13 cellular contexts compared by ENCODE assay signal in the genomic region with DNA sequence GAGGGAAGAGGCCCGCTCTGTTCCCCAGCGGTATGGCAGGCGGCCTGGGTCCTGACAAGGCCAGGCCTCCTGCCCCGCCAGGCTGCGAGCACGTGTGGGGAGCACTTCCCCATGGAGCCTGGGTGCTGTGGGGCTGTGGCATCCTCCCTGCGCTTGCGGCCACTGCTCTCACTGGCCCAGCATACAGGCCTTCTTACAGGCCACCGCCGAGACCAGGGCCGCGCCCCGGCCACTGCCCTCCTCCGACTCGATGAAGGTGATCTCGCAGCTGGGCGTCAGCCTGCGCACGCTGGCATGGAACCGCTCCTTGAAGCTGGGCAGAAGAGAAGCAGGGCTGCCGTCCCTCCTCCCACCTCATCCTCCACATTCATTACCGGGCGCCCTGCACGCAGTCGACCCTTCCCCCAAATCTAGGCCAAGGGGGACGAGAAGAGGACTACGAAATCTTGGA. TPM values are rescaled to one million over a fixed set of nuclear protein-coding genes. Genes with fewer than 3 reads are reported as not detected.
DNase-seq lines count a peak whose midpoint lies in the region; ATAC-seq and TF ChIP-seq lines count a peak whose summit lies in the region.
"Had no signal": no experiment of that assay in that cellular context is flagged by ENCODE, and none has a peak within 500 bp of the region (broad histone marks: within the 10 kb centered on the region; RNA-seq: fewer than 3 reads in every experiment).

No MANE protein-coding gene starts in this region.

- peak overlapping the region; percentile 69 for H3K4me3 Mint-ChIP-seq in activated CD8-positive, alpha-beta T cell treated with anti-CD3 and anti-CD28 coated beads for 36 hours
- no peak overlapping the region for H3K4me3 Mint-ChIP-seq in activated CD8-positive, alpha-beta T cell treated with anti-CD3 and anti-CD28 coated beads, Interleukin-2, amount 10 ng/mL, durations not matched to agents 7 days and 5 days
- peak overlapping the region; percentile 65 for H3K4me3 Mint-ChIP-seq in activated T-helper 17 cell treated with anti-CD3 and anti-CD28 coated beads, Interleukin-2, amount 50 U/mL, for 72 hours
- H3K4me3 Mint-ChIP-seq in stimulated activated memory B cell treated with anti-CD40 and anti-IgM and Interleukin-4, amounts not matched to agents 10 μg/mL and 1 μg/mL and 100 μg/mL, for 72 hours, result peak overlapping the region; percentile 72

- CTCF ChIA-PET in activated CD8-positive, alpha-beta T cell treated with anti-CD3 and anti-CD28 coated beads for 36 hours (lab: Charles Lee), result no interaction called here
- CTCF ChIA-PET in activated CD8-positive, alpha-beta T cell treated with anti-CD3 and anti-CD28 coated beads, Interleukin-2, amount 10 ng/mL, durations not matched to agents 7 days and 5 days (lab: Charles Lee), result no interaction called here

- TF ChIP-seq CTCF in activated CD8-positive, alpha-beta T cell treated with anti-CD3 and anti-CD28 coated beads for 36 hours (IDR thresholded peaks at IDR 0.05), result no peak

- H3K36me3 Mint-ChIP-seq in activated CD8-positive, alpha-beta T cell treated with anti-CD3 and anti-CD28 coated beads for 36 hours (ENCODE audit: low read depth), result no peaks in the 10 kb centered on the region
- no peaks in the 10 kb centered on the region for H3K36me3 Mint-ChIP-seq in activated CD8-positive, alpha-beta T cell treated with anti-CD3 and anti-CD28 coated beads, Interleukin-2, amount 10 ng/mL, durations not matched to agents 7 days and 5 days (ENCODE audit: low read depth)
- no peaks in the 10 kb centered on the region for H3K36me3 Mint-ChIP-seq in activated T-helper 17 cell treated with anti-CD3 and anti-CD28 coated beads, Interleukin-2, amount 50 U/mL, for 72 hours (ENCODE audit: low read depth)
- no peaks in the 10 kb centered on the region for H3K36me3 Mint-ChIP-seq in stimulated activated memory B cell treated with anti-CD40 and anti-IgM and Interleukin-4, amounts not matched to agents 10 μg/mL and 1 μg/mL and 100 μg/mL, for 72 hours

- peaks cover 10% of the 10 kb centered on the region for H3K4me1 Mint-ChIP-seq in activated CD8-positive, alpha-beta T cell treated with anti-CD3 and anti-CD28 coated beads for 36 hours (ENCODE audit: low read depth)
- H3K4me1 Mint-ChIP-seq in activated CD8-positive, alpha-beta T cell treated with anti-CD3 and anti-CD28 coated beads, Interleukin-2, amount 10 ng/mL, durations not matched to agents 7 days and 5 days (ENCODE audit: low read depth), result peaks cover 11% of the 10 kb centered on the region
- H3K4me1 Mint-ChIP-seq in activated T-helper 17 cell treated with anti-CD3 and anti-CD28 coated beads, Interleukin-2, amount 50 U/mL, for 72 hours, result no peaks in the 10 kb centered on the region
- H3K4me1 Mint-ChIP-seq in stimulated activated memory B cell treated with anti-CD40 and anti-IgM and Interleukin-4, amounts not matched to agents 10 μg/mL and 1 μg/mL and 100 μg/mL, for 72 hours, result peaks cover 16% of the 10 kb centered on the region

- H3K27ac Mint-ChIP-seq in activated CD8-positive, alpha-beta T cell treated with anti-CD3 and anti-CD28 coated beads for 36 hours, result no peak overlapping the region
- H3K27ac Mint-ChIP-seq in activated CD8-positive, alpha-beta T cell treated with anti-CD3 and anti-CD28 coated beads, Interleukin-2, amount 10 ng/mL, durations not matched to agents 7 days and 5 days, result no peak overlapping the region
- peak overlapping the region; percentile 33 for H3K27ac Mint-ChIP-seq in activated T-helper 17 cell treated with anti-CD3 and anti-CD28 coated beads, Interleukin-2, amount 50 U/mL, for 72 hours
- no peak overlapping the region for H3K27ac Mint-ChIP-seq in stimulated activated memory B cell treated with anti-CD40 and anti-IgM and Interleukin-4, amounts not matched to agents 10 μg/mL and 1 μg/mL and 100 μg/mL, for 72 hours

- ATAC-seq in activated CD8-positive, alpha-beta T cell treated with anti-CD3 and anti-CD28 coated beads for 36 hours, result no peak
- ATAC-seq in activated CD8-positive, alpha-beta T cell treated with anti-CD3 and anti-CD28 coated beads, Interleukin-2, amount 10 ng/mL, durations not matched to agents 7 days and 5 days, result no peak
- ATAC-seq in activated T-helper 17 cell treated with anti-CD3 and anti-CD28 coated beads, Interleukin-2, amount 50 U/mL, for 72 hours (replicated peaks), result no peak
- no peak for ATAC-seq in stimulated activated memory B cell treated with anti-CD40 and anti-IgM and Interleukin-4, amounts not matched to agents 10 μg/mL and 1 μg/mL and 100 μg/mL, for 72 hours

- DNase-seq in activated CD8-positive, alpha-beta T cell treated with anti-CD3 and anti-CD28 coated beads for 36 hours, result no peak
- no peak for DNase-seq in activated CD8-positive, alpha-beta T cell treated with anti-CD3 and anti-CD28 coated beads, Interleukin-2, amount 10 ng/mL, durations not matched to agents 7 days and 5 days
- DNase-seq in islet precursor cell, result peak; percentile 38
- DNase-seq in NCI-H1092 (lab: John Stamatoyannopoulos, UW), result no peak
- no peak for DNase-seq in activated CD8-positive, alpha-beta memory T cell treated with anti-CD3 and anti-CD28 coated beads for 24 hours
- no peak for DNase-seq in NOMO-1 treated with DMSO at 0.1 percent for 48 hours (lab: John Stamatoyannopoulos, UW; ENCODE audit: unreplicated experiment)
- DNase-seq: ACHN, GF-D8, mammary epithelial cell, NCI-H446, SIG-M5 had no signal

- POLR2A ChIA-PET in activated CD8-positive, alpha-beta T cell treated with anti-CD3 and anti-CD28 coated beads for 36 hours (lab: Charles Lee), result no interaction called here
- POLR2A ChIA-PET in activated CD8-positive, alpha-beta T cell treated with anti-CD3 and anti-CD28 coated beads, Interleukin-2, amount 10 ng/mL, durations not matched to agents 7 days and 5 days (lab: Charles Lee), result no interaction called here

- no peaks in the 10 kb centered on the region for H3K9me3 Mint-ChIP-seq in activated CD8-positive, alpha-beta T cell treated with anti-CD3 and anti-CD28 coated beads for 36 hours
- H3K9me3 Mint-ChIP-seq in activated CD8-positive, alpha-beta T cell treated with anti-CD3 and anti-CD28 coated beads, Interleukin-2, amount 10 ng/mL, durations not matched to agents 7 days and 5 days (ENCODE audit: insufficient read depth), result no peaks in the 10 kb centered on the region
- no peaks in the 10 kb centered on the region for H3K9me3 Mint-ChIP-seq in activated T-helper 17 cell treated with anti-CD3 and anti-CD28 coated beads, Interleukin-2, amount 50 U/mL, for 72 hours
- no peaks in the 10 kb centered on the region for H3K9me3 Mint-ChIP-seq in stimulated activated memory B cell treated with anti-CD40 and anti-IgM and Interleukin-4, amounts not matched to agents 10 μg/mL and 1 μg/mL and 100 μg/mL, for 72 hours

- intact Hi-C loops in activated CD8-positive, alpha-beta T cell treated with anti-CD3 and anti-CD28 coated beads for 36 hours (cut with micrococcal nuclease), result no loop called here

- no peaks in the 10 kb centered on the region for H3K27me3 Mint-ChIP-seq in activated CD8-positive, alpha-beta T cell treated with anti-CD3 and anti-CD28 coated beads for 36 hours
- H3K27me3 Mint-ChIP-seq in activated CD8-positive, alpha-beta T cell treated with anti-CD3 and anti-CD28 coated beads, Interleukin-2, amount 10 ng/mL, durations not matched to agents 7 days and 5 days (ENCODE audit: low read depth), result peaks cover 21% of the 10 kb centered on the region
- no peaks in the 10 kb centered on the region for H3K27me3 Mint-ChIP-seq in activated T-helper 17 cell treated with anti-CD3 and anti-CD28 coated beads, Interleukin-2, amount 50 U/mL, for 72 hours
- peaks cover 17% of the 10 kb centered on the region for H3K27me3 Mint-ChIP-seq in stimulated activated memory B cell treated with anti-CD40 and anti-IgM and Interleukin-4, amounts not matched to agents 10 μg/mL and 1 μg/mL and 100 μg/mL, for 72 hours

RNA-seq across cellular contexts. Expression of a gene that starts 3.9 kb away (rescaled TPM):
- not detected for total RNA-seq in activated CD8-positive, alpha-beta T cell treated with anti-CD3 and anti-CD28 coated beads for 36 hours
- total RNA-seq in activated CD8-positive, alpha-beta T cell treated with anti-CD3 and anti-CD28 coated beads, Interleukin-2, amount 10 ng/mL, durations not matched to agents 7 days and 5 days, result not detected
- not detected for total RNA-seq in activated T-helper 17 cell treated with anti-CD3 and anti-CD28 coated beads, Interleukin-2, amount 50 U/mL, for 72 hours

RNA-seq across cellular contexts. Expression of a gene that starts 21.6 kb away (rescaled TPM):
- 100 to 1,000 TPM; 243 to 251 TPM for total RNA-seq in activated CD8-positive, alpha-beta T cell treated with anti-CD3 and anti-CD28 coated beads for 36 hours
- 100 to 1,000 TPM; 134 to 135 TPM for total RNA-seq in activated CD8-positive, alpha-beta T cell treated with anti-CD3 and anti-CD28 coated beads, Interleukin-2, amount 10 ng/mL, durations not matched to agents 7 days and 5 days
- 100 to 1,000 TPM; 114 to 181 TPM for total RNA-seq in activated T-helper 17 cell treated with anti-CD3 and anti-CD28 coated beads, Interleukin-2, amount 50 U/mL, for 72 hours

RNA-seq across cellular contexts. Expression of a gene that starts 40.8 kb away (rescaled TPM):
- total RNA-seq in activated CD8-positive, alpha-beta T cell treated with anti-CD3 and anti-CD28 coated beads for 36 hours, result 10 to 100 TPM; 29.1 to 30.4 TPM
- 10 to 100 TPM; 13.0 to 15.7 TPM for total RNA-seq in activated CD8-positive, alpha-beta T cell treated with anti-CD3 and anti-CD28 coated beads, Interleukin-2, amount 10 ng/mL, durations not matched to agents 7 days and 5 days
- 1 to 10 TPM; 1.2 to 5.3 TPM for total RNA-seq in activated T-helper 17 cell treated with anti-CD3 and anti-CD28 coated beads, Interleukin-2, amount 50 U/mL, for 72 hours

RNA-seq across cellular contexts. Expression of a gene that starts 44.2 kb away (rescaled TPM):
- total RNA-seq in activated CD8-positive, alpha-beta T cell treated with anti-CD3 and anti-CD28 coated beads for 36 hours, result 1 to 10 TPM; 2.1 to 2.6 TPM
- not detected for total RNA-seq in activated CD8-positive, alpha-beta T cell treated with anti-CD3 and anti-CD28 coated beads, Interleukin-2, amount 10 ng/mL, durations not matched to agents 7 days and 5 days
- total RNA-seq in activated T-helper 17 cell treated with anti-CD3 and anti-CD28 coated beads, Interleukin-2, amount 50 U/mL, for 72 hours, result 1 to 10 TPM in 1 of 2 donors, under 1 TPM in 1; 0.58 to 1.2 TPM
- total RNA-seq: mammary epithelial cell had no signal

RNA-seq across cellular contexts. Expression of a gene that starts 55.8 kb away (rescaled TPM):
- 10 to 100 TPM; 49.3 to 50.9 TPM for total RNA-seq in activated CD8-positive, alpha-beta T cell treated with anti-CD3 and anti-CD28 coated beads for 36 hours
- total RNA-seq in activated CD8-positive, alpha-beta T cell treated with anti-CD3 and anti-CD28 coated beads, Interleukin-2, amount 10 ng/mL, durations not matched to agents 7 days and 5 days, result 10 to 100 TPM; 64.5 to 70.2 TPM
- 10 to 100 TPM; 34.4 to 66.8 TPM for total RNA-seq in activated T-helper 17 cell treated with anti-CD3 and anti-CD28 coated beads, Interleukin-2, amount 50 U/mL, for 72 hours
